Comparison of ENCODE assay signal across 8 cellular contexts in the genomic region with DNA sequence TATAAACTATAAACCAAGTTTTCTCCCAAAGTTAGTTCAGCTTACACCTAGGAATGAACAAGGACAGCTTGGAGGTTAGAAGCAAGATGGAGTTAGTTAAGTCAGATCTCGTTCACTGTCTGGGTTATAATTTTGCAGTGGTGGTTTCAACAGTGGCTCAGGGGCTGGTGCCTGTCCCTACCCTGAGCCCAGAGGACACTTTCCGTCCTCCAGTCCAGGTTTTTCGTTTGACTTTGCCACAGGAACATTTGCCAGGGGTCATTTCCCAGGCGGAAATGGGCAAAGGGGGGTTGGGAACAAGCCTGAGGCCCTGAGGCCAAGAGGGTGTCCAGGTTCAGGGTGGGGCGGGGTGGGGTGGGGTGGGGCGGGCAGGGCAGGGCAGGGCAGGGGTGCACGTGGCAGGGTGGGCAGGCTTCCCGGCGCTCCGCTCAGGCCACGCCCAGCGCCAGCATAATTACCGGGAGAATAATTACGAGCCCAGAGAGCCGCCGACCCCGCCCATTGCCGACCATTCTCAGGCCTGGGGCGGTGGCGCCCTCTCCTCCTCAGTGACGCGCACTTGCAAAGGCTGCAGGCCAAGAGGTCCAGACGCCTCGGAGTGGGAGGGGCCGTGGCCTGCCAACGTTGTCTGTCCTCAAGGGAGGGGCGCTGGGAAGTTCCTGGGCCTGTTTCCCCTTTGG.
DNase-seq lines count a peak whose midpoint lies in the region; ATAC-seq and TF ChIP-seq lines count a peak whose summit lies in the region.

No MANE protein-coding gene starts in this region.

- H3K27ac ChIP-seq in parathyroid adenoma = peak overlapping the region; percentile 39
- no peak overlapping the region for H3K27ac ChIP-seq in MM.1S (ENCODE audit: low read length)

- ATAC-seq in GM19328 (IDR thresholded peaks at IDR 0.05; ENCODE audit: unreplicated experiment) = no peak

- no peak overlapping the region for H3K9ac ChIP-seq in parathyroid adenoma
- no peak overlapping the region for H3K9ac ChIP-seq in MM.1S (ENCODE audit: low read length)

- H3K9me3 ChIP-seq in parathyroid adenoma (ENCODE audit: control insufficient read depth, low read length) (no peaks in the 10 kb centered on the region), MM.1S (replicated peaks; ENCODE audit: insufficient read depth, low read length) (no peaks in the 10 kb centered on the region)

- H3K4me3 ChIP-seq in parathyroid adenoma (ENCODE audit: low read depth, low read length) = no peak overlapping the region
- H3K4me3 ChIP-seq in MM.1S (ENCODE audit: low read length) = no peak overlapping the region

- H3K4me1 ChIP-seq in parathyroid adenoma (no peaks in the 10 kb centered on the region), MM.1S (ENCODE audit: low read length) (no peaks in the 10 kb centered on the region)

- no peaks in the 10 kb centered on the region for H3K9me2 ChIP-seq in MM.1S (replicated peaks; ENCODE audit: insufficient read depth, low read length)

- no peaks in the 10 kb centered on the region for H4K20me1 ChIP-seq in MM.1S (ENCODE audit: insufficient read depth, low read length)

- TF ChIP-seq CTCF in parathyroid adenoma (IDR thresholded peaks at IDR 0.05) (no peak), MM.1S (IDR thresholded peaks at IDR 0.05; ENCODE audit: low read length) (no peak)

- H3K79me2 ChIP-seq in parathyroid adenoma = no peaks in the 10 kb centered on the region
- no peaks in the 10 kb centered on the region for H3K79me2 ChIP-seq in MM.1S (ENCODE audit: low read length)

- intact Hi-C loops in head of caudate nucleus (cut with DNase I) = no loop called here

- DNase-seq in COR-L47 (lab: John Stamatoyannopoulos, UW) = peak; percentile 91
- DNase-seq in LoVo (ENCODE audit: low spot score) = peak; percentile 96
- peak; percentile 77 for DNase-seq in T1000 (lab: John Stamatoyannopoulos, UW)
- DNase-seq in head of caudate nucleus = peak; percentile 23 to 80 (median 58)
- no peak for DNase-seq in cortex of kidney (lab: John Stamatoyannopoulos, UW)
- no peak for DNase-seq in MM.1S

- H3F3A ChIP-seq in MM.1S (ENCODE audit: insufficient read depth, low read length) = no peaks in the 10 kb centered on the region

- no peaks in the 10 kb centered on the region for H3K36me3 ChIP-seq in parathyroid adenoma (ENCODE audit: control insufficient read depth, insufficient read depth, low read length)
- H3K36me3 ChIP-seq in MM.1S (replicated peaks; ENCODE audit: insufficient read depth, low read length) = no peaks in the 10 kb centered on the region

- H2AFZ ChIP-seq in parathyroid adenoma (peak overlapping the region; percentile 60), MM.1S (ENCODE audit: low read length) (no peak overlapping the region)

- H3K27me3 ChIP-seq in parathyroid adenoma (ENCODE audit: control insufficient read depth, insufficient read depth, low read length) = no peaks in the 10 kb centered on the region
- H3K27me3 ChIP-seq in MM.1S (replicated peaks; ENCODE audit: insufficient read depth, low read length) = peaks cover 6% of the 10 kb centered on the region; the same call in 1 of the 2 replicates

- H3K4me2 ChIP-seq in parathyroid adenoma (ENCODE audit: low read length) (peak overlapping the region; percentile 21), MM.1S (ENCODE audit: low read depth, low read length) (no peak overlapping the region)

Comparison
In these comparisons a context has a peak if more than half of its experiments do, and no peak if none do; other contexts are left out.
1. DNase-seq: peak in COR-L47 (single experiment), LoVo (single experiment), T1000 (single experiment) and head of caudate nucleus (42 of 42); none in cortex of kidney (single experiment) and MM.1S (single experiment).